8 cellular contexts compared by ENCODE assay signal in the genomic region with DNA sequence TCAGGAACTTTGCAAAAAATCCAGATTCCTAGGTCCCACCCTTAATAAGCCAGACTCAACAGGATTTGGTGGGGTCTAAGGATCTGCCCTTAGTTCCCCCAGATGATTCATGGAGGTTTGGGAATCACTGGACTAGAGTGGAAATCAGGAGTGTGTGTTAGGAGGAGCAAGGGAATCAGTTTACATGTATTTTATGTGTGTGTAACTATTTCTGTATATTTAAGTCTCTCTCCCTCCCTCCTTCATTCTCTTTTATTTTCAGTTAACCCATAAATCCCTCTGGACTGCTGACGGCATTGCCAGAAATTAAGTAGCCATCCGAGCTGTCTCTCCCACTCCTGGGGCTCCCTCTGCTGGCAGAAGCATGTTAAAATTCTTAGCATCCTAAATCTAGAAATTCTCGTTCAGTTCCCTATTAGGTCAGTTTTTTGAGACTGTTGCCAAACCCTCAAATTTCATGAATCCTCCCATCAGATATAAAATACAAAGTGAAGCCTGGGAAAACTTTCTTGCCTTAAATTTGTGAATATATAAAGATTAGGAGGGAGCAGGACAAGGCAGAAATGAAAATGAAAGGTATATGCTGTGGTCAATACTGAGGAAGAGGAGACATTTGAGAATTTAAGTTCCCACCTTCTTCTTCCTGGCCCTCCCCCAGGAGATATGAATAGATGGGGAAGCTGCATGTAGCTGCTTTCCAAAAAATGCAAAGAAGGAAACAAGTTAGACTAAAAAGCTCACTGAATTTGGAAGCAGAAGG. TPM values are rescaled to one million over a fixed set of nuclear protein-coding genes. Genes with fewer than 3 reads are reported as not detected.
DNase-seq lines count a peak whose midpoint lies in the region; FAIRE-seq and TF ChIP-seq lines count a peak whose summit lies in the region.

No MANE protein-coding gene starts in this region.

- H3K4me1 ChIP-seq in BE2C (no peaks in the 10 kb centered on the region), Karpas-422 (ENCODE audit: low read length) (no peaks in the 10 kb centered on the region), neutrophil (ENCODE audit: control insufficient read depth in 1 of 2, insufficient read depth in 1 of 2, low read depth in 1 of 2, low read length in 1 of 2) (peaks cover 7% of the 10 kb centered on the region in 2 experiments)

- no peak overlapping the region for H3K9ac ChIP-seq in Karpas-422 (ENCODE audit: low read length)

- H3K4me2 ChIP-seq in Karpas-422 (ENCODE audit: low read depth, low read length, poor library complexity, severe bottlenecking), result no peak overlapping the region

- no peaks in the 10 kb centered on the region for H3K79me2 ChIP-seq in Karpas-422 (ENCODE audit: low read length)

- TF ChIP-seq CTCF in BE2C (IDR thresholded peaks at IDR 0.05; ENCODE audit: low read depth, low read length) (peak; percentile 92), neutrophil (IDR thresholded peaks at IDR 0.05) (peak; percentile 88)

- H3K27ac ChIP-seq in Karpas-422 (ENCODE audit: low read length) (no peak overlapping the region), neutrophil (peak overlapping the region; percentile 13), substantia nigra (ENCODE audit: low read depth, low read length, poor library complexity, severe bottlenecking) (no peak overlapping the region)

- H3K4me3 Mint-ChIP-seq in activated T-helper 1 cell treated with anti-CD3 and anti-CD28 coated beads, Interleukin-12 subunit alpha, Interleukin-12 subunit beta, Interleukin-2, Interleukin-4 antibody, amounts not matched to agents 30 ng/mL and 10 ng/mL and 1 ng/mL, durations not matched to agents 14 hours and 24 hours and 36 hours, result peak overlapping the region; percentile 3

- intact Hi-C loops in activated T-helper 1 cell treated with anti-CD3 and anti-CD28 coated beads, Interleukin-12 subunit alpha, Interleukin-12 subunit beta, Interleukin-2, Interleukin-4 antibody, amounts not matched to agents 30 ng/mL and 10 ng/mL and 1 ng/mL, durations not matched to agents 14 hours and 24 hours and 36 hours (cut with micrococcal nuclease), result loop anchor here (1.0 to 2.0 kb wide), 9 partner anchors 18 to 124 kb away; a partner anchor contains a TSS

- no peak overlapping the region for H3K4me3 ChIP-seq in BE2C (ENCODE audit: low read depth, low read length)
- H3K4me3 ChIP-seq in Karpas-422 (ENCODE audit: low read length), result no peak overlapping the region
- H3K4me3 ChIP-seq in neutrophil (ENCODE audit: low read depth in 1 of 2, low read length in 1 of 2), result no peak overlapping the region

- DNase-seq in BE2C (peak; percentile 84), GM19239 (ENCODE audit: insufficient read length, low spot score) (peak; percentile 44), Karpas-422 (peak; percentile 85), RPMI7951 (ENCODE audit: low read depth) (peak; percentile 80), fibroblast of the conjunctiva (ENCODE audit: low read depth) (peak; percentile 78), substantia nigra (lab: John Stamatoyannopoulos, UW) (peak in 42 of 49 donors; percentile 1 to 80 (median 48))
- peak; percentile 65 for DNase-seq in activated T-helper 1 cell treated with anti-CD3 and anti-CD28 coated beads, Interleukin-12 subunit alpha, Interleukin-12 subunit beta, Interleukin-2, Interleukin-4 antibody, amounts not matched to agents 30 ng/mL and 10 ng/mL and 1 ng/mL, durations not matched to agents 14 hours and 24 hours and 36 hours (ENCODE audit: low spot score)

- H3K4me1 Mint-ChIP-seq in activated T-helper 1 cell treated with anti-CD3 and anti-CD28 coated beads, Interleukin-12 subunit alpha, Interleukin-12 subunit beta, Interleukin-2, Interleukin-4 antibody, amounts not matched to agents 30 ng/mL and 10 ng/mL and 1 ng/mL, durations not matched to agents 14 hours and 24 hours and 36 hours (ENCODE audit: low read depth), result peaks cover 70% of the 10 kb centered on the region

- peaks cover 20% of the 10 kb centered on the region for H3K36me3 Mint-ChIP-seq in activated T-helper 1 cell treated with anti-CD3 and anti-CD28 coated beads, Interleukin-12 subunit alpha, Interleukin-12 subunit beta, Interleukin-2, Interleukin-4 antibody, amounts not matched to agents 30 ng/mL and 10 ng/mL and 1 ng/mL, durations not matched to agents 14 hours and 24 hours and 36 hours (ENCODE audit: low read depth)

- no peak overlapping the region for H2AFZ ChIP-seq in Karpas-422 (ENCODE audit: low read length)

- H3K27me3 Mint-ChIP-seq in activated T-helper 1 cell treated with anti-CD3 and anti-CD28 coated beads, Interleukin-12 subunit alpha, Interleukin-12 subunit beta, Interleukin-2, Interleukin-4 antibody, amounts not matched to agents 30 ng/mL and 10 ng/mL and 1 ng/mL, durations not matched to agents 14 hours and 24 hours and 36 hours (ENCODE audit: insufficient read depth), result no peaks in the 10 kb centered on the region

- H3K9me3 Mint-ChIP-seq in activated T-helper 1 cell treated with anti-CD3 and anti-CD28 coated beads, Interleukin-12 subunit alpha, Interleukin-12 subunit beta, Interleukin-2, Interleukin-4 antibody, amounts not matched to agents 30 ng/mL and 10 ng/mL and 1 ng/mL, durations not matched to agents 14 hours and 24 hours and 36 hours, result no peaks in the 10 kb centered on the region

- FAIRE-seq in GM19239 (lab: Jason Lieb, UNC), result peak; percentile 93

- H3K9me2 ChIP-seq in Karpas-422 (replicated peaks; ENCODE audit: insufficient read depth, low read length), result no peaks in the 10 kb centered on the region

- H3K9me3 ChIP-seq in BE2C, result no peaks in the 10 kb centered on the region
- no peaks in the 10 kb centered on the region for H3K9me3 ChIP-seq in Karpas-422 (ENCODE audit: low read length)
- H3K9me3 ChIP-seq in neutrophil, result no peaks in the 10 kb centered on the region

- no peaks in the 10 kb centered on the region for H4K20me1 ChIP-seq in Karpas-422 (ENCODE audit: insufficient read depth, low read depth, low read length)

- H3K27me3 ChIP-seq in BE2C (peaks cover 9% of the 10 kb centered on the region), Karpas-422 (ENCODE audit: low read length) (no peaks in the 10 kb centered on the region), neutrophil (peaks cover 64% of the 10 kb centered on the region)

- no peaks in the 10 kb centered on the region for H3K36me3 ChIP-seq in BE2C
- H3K36me3 ChIP-seq in Karpas-422 (ENCODE audit: insufficient read depth, low read length), result no peaks in the 10 kb centered on the region
- H3K36me3 ChIP-seq in neutrophil, result no peaks in the 10 kb centered on the region

- H3K27ac Mint-ChIP-seq in activated T-helper 1 cell treated with anti-CD3 and anti-CD28 coated beads, Interleukin-12 subunit alpha, Interleukin-12 subunit beta, Interleukin-2, Interleukin-4 antibody, amounts not matched to agents 30 ng/mL and 10 ng/mL and 1 ng/mL, durations not matched to agents 14 hours and 24 hours and 36 hours, result peak overlapping the region; percentile 74

RNA-seq across cellular contexts. Expression of a gene that starts 11.7 kb away (rescaled TPM):
- not detected for polyA plus RNA-seq in BE2C (2012; ENCODE audit: insufficient read depth, insufficient read length, low read depth)
- total RNA-seq in Karpas-422 (2014; rRNA removed; shearing (Covaris generic); ENCODE audit: low replicate concordance), result not detected in 2 replicates
- total RNA-seq in RPMI7951 (2014; rRNA removed; shearing (Covaris generic)), result 0.20 and 0.72 TPM in 2 replicates
- total RNA-seq in activated T-helper 1 cell treated with anti-CD3 and anti-CD28 coated beads, Interleukin-12 subunit alpha, Interleukin-12 subunit beta, Interleukin-2, Interleukin-4 antibody, amounts not matched to agents 30 ng/mL and 10 ng/mL and 1 ng/mL, durations not matched to agents 14 hours and 24 hours and 36 hours, result 15.9 and 17.9 TPM in 2 replicates

RNA-seq across cellular contexts. Expression of a gene that starts 17.7 kb away (rescaled TPM):
- 1.5 TPM for polyA plus RNA-seq in BE2C (2012; ENCODE audit: insufficient read depth, insufficient read length, low read depth)
- total RNA-seq in Karpas-422 (2014; rRNA removed; shearing (Covaris generic); ENCODE audit: low replicate concordance), result 6.9 and 17.2 TPM in 2 replicates
- 20.9 and 31.5 TPM in 2 replicates for total RNA-seq in RPMI7951 (2014; rRNA removed; shearing (Covaris generic))
- total RNA-seq in activated T-helper 1 cell treated with anti-CD3 and anti-CD28 coated beads, Interleukin-12 subunit alpha, Interleukin-12 subunit beta, Interleukin-2, Interleukin-4 antibody, amounts not matched to agents 30 ng/mL and 10 ng/mL and 1 ng/mL, durations not matched to agents 14 hours and 24 hours and 36 hours, result 501 and 509 TPM in 2 replicates

RNA-seq across cellular contexts. Expression of a gene that starts 40.7 kb away (rescaled TPM):
- polyA plus RNA-seq in BE2C (2012; ENCODE audit: insufficient read depth, insufficient read length, low read depth), result 0.26 TPM
- total RNA-seq in Karpas-422 (2014; rRNA removed; shearing (Covaris generic); ENCODE audit: low replicate concordance), result 0.04 and 1.3 TPM in 2 replicates
- 20.2 and 22.5 TPM in 2 replicates for total RNA-seq in RPMI7951 (2014; rRNA removed; shearing (Covaris generic))
- total RNA-seq in activated T-helper 1 cell treated with anti-CD3 and anti-CD28 coated beads, Interleukin-12 subunit alpha, Interleukin-12 subunit beta, Interleukin-2, Interleukin-4 antibody, amounts not matched to agents 30 ng/mL and 10 ng/mL and 1 ng/mL, durations not matched to agents 14 hours and 24 hours and 36 hours, result 15.8 and 18.3 TPM in 2 replicates

Comparison
In these comparisons a context has a peak if more than half of its experiments do, and no peak if none do; other contexts are left out.
1. RNA of a gene that starts 17.7 kb away (total RNA-seq): 501 to 509 TPM in activated T-helper 1 cell treated with anti-CD3 and anti-CD28 coated beads, Interleukin-12 subunit alpha, Interleukin-12 subunit beta, Interleukin-2, Interleukin-4 antibody, amounts not matched to agents 30 ng/mL and 10 ng/mL and 1 ng/mL, durations not matched to agents 14 hours and 24 hours and 36 hours; 20.9 to 31.5 TPM in RPMI7951 and 6.9 to 17.2 TPM in Karpas-422; every median in the first group is over 10 times any median in the second.
2. Peak in every context shown above with its lines, with median percentiles within 50 percentile points of each other: DNase-seq.